24 cellular contexts compared by ENCODE assay signal in the genomic region with DNA sequence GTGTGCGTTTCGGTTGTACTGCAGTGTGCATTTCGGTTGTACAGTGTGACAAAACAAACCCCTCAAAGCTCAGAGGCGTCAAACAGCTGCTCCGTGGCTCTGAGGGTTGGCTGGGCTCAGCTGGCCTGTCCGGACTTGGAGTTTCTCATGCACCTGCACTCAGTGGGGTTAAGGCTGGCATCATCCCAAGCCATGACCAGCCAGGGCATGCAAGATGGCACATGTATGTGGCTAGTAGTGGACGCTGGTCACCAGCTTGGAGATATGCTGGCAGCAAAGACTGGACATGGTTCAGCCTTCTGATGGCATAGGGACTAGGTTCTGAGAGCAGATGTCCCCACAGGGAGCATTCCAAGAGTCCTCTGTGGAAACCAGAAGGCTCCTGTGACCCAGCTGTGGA.
"Had no signal": no experiment of that assay in that cellular context is flagged by ENCODE, and none has a peak within 500 bp of the region (broad histone marks: within the 10 kb centered on the region; RNA-seq: fewer than 3 reads in every experiment).

No MANE protein-coding gene starts in this region.

- H3K4me3 ChIP-seq: cardiac muscle cell, heart right ventricle, lung, sigmoid colon, testis, vagina had no signal

- H3K9me3 Mint-ChIP-seq: activated CD4-positive, alpha-beta memory T cell treated with anti-CD3 and anti-CD28 coated beads for 36 hours; activated naive CD4-positive, alpha-beta T cell treated with anti-CD3 and anti-CD28 coated beads for 36 hours; activated naive CD8-positive, alpha-beta T cell treated with anti-CD3 and anti-CD28 coated beads, Interleukin-2, amount 10 ng/mL, durations not matched to agents 7 days and 5 days; activated T-cell treated with anti-CD3 and anti-CD28 coated beads, Interleukin-2, amount 50 U/mL, for 72 hours; mesothelial cell of epicardium; nephron; type B pancreatic cell had no signal

- H3K36me3 Mint-ChIP-seq: activated CD4-positive, alpha-beta memory T cell treated with anti-CD3 and anti-CD28 coated beads for 36 hours; activated naive CD8-positive, alpha-beta T cell treated with anti-CD3 and anti-CD28 coated beads, Interleukin-2, amount 10 ng/mL, durations not matched to agents 7 days and 5 days; mesothelial cell of epicardium; type B pancreatic cell had no signal

- DNase-seq: activated CD4-positive, alpha-beta memory T cell treated with anti-CD3 and anti-CD28 coated beads for 36 hours; activated CD4-positive, alpha-beta T cell treated with anti-CD3 and anti-CD28 coated beads for 48 hours; activated CD4-positive, CD25-positive, alpha-beta regulatory T cell; activated effector memory CD4-positive, alpha-beta T cell treated with Interleukin-2 at 50 U/mL for 16 hours; activated naive CD4-positive, alpha-beta T cell treated with anti-CD3 and anti-CD28 coated beads for 36 hours; activated naive CD8-positive, alpha-beta T cell treated with anti-CD3 and anti-CD28 coated beads, Interleukin-2, amount 10 ng/mL, durations not matched to agents 7 days and 5 days; activated T-cell treated with anti-CD3 and anti-CD28 coated beads, Interleukin-2, amount 50 U/mL, for 72 hours; amniotic stem cell; cortex of kidney; heart right ventricle; occipital lobe; sigmoid colon; stimulated activated CD4-positive, alpha-beta T cell treated with anti-CD3 and anti-CD28 coated beads, Interleukin-2, amount 100 ng/mL, for 48 hours; stimulated activated CD8-positive, alpha-beta memory T cell treated with anti-CD3 and anti-CD28 coated beads, Interleukin-4, amount 100 ng/mL, for 48 hours; stimulated activated naive CD4-positive, alpha-beta T cell; T-helper 17 cell; testis had no signal

- H3K27ac ChIP-seq: cardiac muscle cell, heart right ventricle, sigmoid colon, testis, vagina had no signal

- H3K36me3 ChIP-seq: cardiac muscle cell, heart right ventricle, sigmoid colon, vagina had no signal

- ATAC-seq: activated T-cell treated with anti-CD3 and anti-CD28 coated beads, Interleukin-2, amount 50 U/mL, for 72 hours; heart right ventricle; left lobe of liver; T-helper 17 cell had no signal

- H3K9me3 ChIP-seq: heart right ventricle, sigmoid colon, testis, vagina had no signal

- H3K4me3 Mint-ChIP-seq: activated CD4-positive, alpha-beta memory T cell treated with anti-CD3 and anti-CD28 coated beads for 36 hours; activated naive CD4-positive, alpha-beta T cell treated with anti-CD3 and anti-CD28 coated beads for 36 hours; activated naive CD8-positive, alpha-beta T cell treated with anti-CD3 and anti-CD28 coated beads, Interleukin-2, amount 10 ng/mL, durations not matched to agents 7 days and 5 days; activated T-cell treated with anti-CD3 and anti-CD28 coated beads, Interleukin-2, amount 50 U/mL, for 72 hours; mesothelial cell of epicardium; nephron; T-helper 17 cell; type B pancreatic cell had no signal

- H3K4me1 Mint-ChIP-seq: activated naive CD8-positive, alpha-beta T cell treated with anti-CD3 and anti-CD28 coated beads, Interleukin-2, amount 10 ng/mL, durations not matched to agents 7 days and 5 days; T-helper 17 cell had no signal

- H3K27me3 ChIP-seq: cardiac muscle cell, testis, vagina had no signal

- H3K27ac Mint-ChIP-seq: activated CD4-positive, alpha-beta memory T cell treated with anti-CD3 and anti-CD28 coated beads for 36 hours; activated naive CD4-positive, alpha-beta T cell treated with anti-CD3 and anti-CD28 coated beads for 36 hours; activated naive CD8-positive, alpha-beta T cell treated with anti-CD3 and anti-CD28 coated beads, Interleukin-2, amount 10 ng/mL, durations not matched to agents 7 days and 5 days; activated T-cell treated with anti-CD3 and anti-CD28 coated beads, Interleukin-2, amount 50 U/mL, for 72 hours; mesothelial cell of epicardium; nephron; T-helper 17 cell; type B pancreatic cell had no signal
